18 cellular contexts compared by ENCODE assay signal in genomic region chr12:67748761-67749075, GRCh38.
A peak's percentile ranks its signal among the peaks of the same experiment; 100 is the strongest.
DNase-seq lines count a peak whose midpoint lies in the region; ATAC-seq and TF ChIP-seq lines count a peak whose summit lies in the region.
"Had no signal": no experiment of that assay in that cellular context is flagged by ENCODE, and none has a peak within 500 bp of the region (broad histone marks: within the 10 kb centered on the region; RNA-seq: fewer than 3 reads in every experiment).

No MANE protein-coding gene starts in this region.

- 67% methylated on average over 1 of the region's 1 CpG for WGBS in mammary epithelial cell (ENCODE audit: low coverage, missing lambda C conversion rate)
- WGBS in liver, result 27% methylated on average over 1 of the region's 1 CpG

- no peak for TF ChIP-seq RAD21 in liver (IDR thresholded peaks at IDR 0.05)

- no peak for ATAC-seq in GM21390 (IDR thresholded peaks at IDR 0.05; ENCODE audit: unreplicated experiment)

- H3K4me3 ChIP-seq in mammary epithelial cell (replicated peaks in 1 of 3; ENCODE audit: insufficient read depth in 1 of 3, low read depth in 2 of 3, low read length in 3 of 3) (no peak overlapping the region), liver (ENCODE audit: low read depth in 1 of 3, low read length in 3 of 3) (no peak overlapping the region)
- H3K4me3 ChIP-seq: heart left ventricle had no signal

- CTCF ChIA-PET in mammary epithelial cell (lab: Charles Lee; ENCODE audit: low non-redundant PET), result no interaction called here

- H2AFZ ChIP-seq in mammary epithelial cell (ENCODE audit: low read depth, low read length), result no peak overlapping the region
- H2AFZ ChIP-seq: parathyroid adenoma had no signal

- BruUV-seq in mammary epithelial cell (replicated peaks; lab: Mats Ljungman, UMichigan), result no TSS peak

- H3K27ac ChIP-seq in 22Rv1 (peak overlapping the region; percentile 88), mammary epithelial cell (ENCODE audit: insufficient read depth, low read depth, low read length) (peak overlapping the region; percentile 8), liver (ENCODE audit: low read depth in 1 of 2, low read length in 2 of 2) (peak overlapping the region in 1 of 2 donors; percentile 25)
- H3K27ac ChIP-seq: parathyroid adenoma had no signal

- no peak overlapping the region for H3K9ac ChIP-seq in mammary epithelial cell (ENCODE audit: insufficient read depth, low read length)
- H3K9ac ChIP-seq in liver (ENCODE audit: low read depth in 1 of 2, low read length in 2 of 2), result no peak overlapping the region
- H3K9ac ChIP-seq: parathyroid adenoma had no signal

- H3K27me3 ChIP-seq in mammary epithelial cell (ENCODE audit: insufficient read depth, low read length), result no peaks in the 10 kb centered on the region
- no peaks in the 10 kb centered on the region for H3K27me3 ChIP-seq in liver (ENCODE audit: control insufficient read depth in 4 of 4, insufficient read depth in 4 of 4, low read length in 3 of 4)
- H3K27me3 ChIP-seq: heart left ventricle had no signal

- H3K4me2 ChIP-seq in mammary epithelial cell (ENCODE audit: insufficient read depth, low read depth, low read length), result peak overlapping the region; percentile 41

- peak; percentile 46 for DNase-seq in HuH-7 (ENCODE audit: low spot score)
- peak; percentile 68 for DNase-seq in mammary epithelial cell
- DNase-seq in HUDEP-2 (lab: John Stamatoyannopoulos, UW; ENCODE audit: unreplicated experiment in 76 of 76), result no peak
- no peak for DNase-seq in NCI-H146 (lab: John Stamatoyannopoulos, UW)
- no peak for DNase-seq in COR-L47 (lab: John Stamatoyannopoulos, UW)
- DNase-seq: activated CD4-positive, CD25-positive, alpha-beta regulatory T cell treated with anti-CD3 and anti-CD28 coated beads, Interleukin-2, amount 50 U/mL, for 72 hours; activated gamma-delta T cell; amygdala; CD4-positive, alpha-beta memory T cell; heart left ventricle; NCI-H1694 treated with DMSO at 0.1 percent for 48 hours; NCI-H446 treated with DMSO at 0.1 percent for 48 hours; stimulated activated CD4-positive, alpha-beta T cell treated with anti-CD3 and anti-CD28 coated beads, Interleukin-12 subunit alpha, Interleukin-12 subunit beta, amount 100 ng/mL, for 4 hours; T-helper 9 cell had no signal

- H3K9me3 ChIP-seq in mammary epithelial cell (replicated peaks; ENCODE audit: insufficient read depth, low read length) (no peaks in the 10 kb centered on the region), liver (ENCODE audit: control insufficient read depth in 4 of 4, low read length in 3 of 4) (no peaks in the 10 kb centered on the region)
- H3K9me3 ChIP-seq: heart left ventricle had no signal

- H3K79me2 ChIP-seq in mammary epithelial cell (ENCODE audit: insufficient read depth, low read length), result no peaks in the 10 kb centered on the region
- H3K79me2 ChIP-seq: parathyroid adenoma had no signal

- in situ Hi-C loops in mammary epithelial cell (cut with MboI; ENCODE audit: low sequenced_read_pairs in 2 of 2), result no loop called here

- intact Hi-C loops in mammary epithelial cell (cut with micrococcal nuclease), result no loop called here

- H4K20me1 ChIP-seq in mammary epithelial cell (ENCODE audit: insufficient read depth, low read length), result no peaks in the 10 kb centered on the region

- TF ChIP-seq CTCF in 22Rv1 (IDR thresholded peaks at IDR 0.05), result no peak
- TF ChIP-seq CTCF in mammary epithelial cell (conservative IDR thresholded peaks at IDR 0.05 in 1 of 2, IDR thresholded peaks at IDR 0.05 in 1 of 2; ENCODE audit: extremely low read depth in 1 of 2, insufficient read depth in 1 of 2, low read depth in 1 of 2, low read length in 2 of 2), result no peak
- TF ChIP-seq CTCF in liver (IDR thresholded peaks at IDR 0.05; ENCODE audit: low read depth, low read length, missing input control), result no peak

- H3K36me3 ChIP-seq in mammary epithelial cell (ENCODE audit: insufficient read depth, low read length), result no peaks in the 10 kb centered on the region
- no peaks in the 10 kb centered on the region for H3K36me3 ChIP-seq in liver (ENCODE audit: control insufficient read depth in 4 of 4, insufficient read depth in 3 of 4, low read depth in 1 of 4, low read length in 3 of 4)
- H3K36me3 ChIP-seq: heart left ventricle had no signal

- H3K4me1 ChIP-seq in mammary epithelial cell (ENCODE audit: insufficient read depth, low read length) (peaks cover 18% of the 10 kb centered on the region), liver (ENCODE audit: control insufficient read depth in 4 of 4, insufficient read depth in 4 of 4, low read length in 3 of 4) (peaks cover 0 to 17% (median 9%) of the 10 kb centered on the region in 4 donors)
- H3K4me1 ChIP-seq: parathyroid adenoma had no signal

- dilution Hi-C loops in mammary epithelial cell (cut with HindIII; ENCODE audit: low sequenced_read_pairs), result no loop called here

TF ChIP-seq in liver, 16 proteins besides CTCF, POLR2A, EP300 and RAD21:
- TF ChIP-seq HNF4A (conservative IDR thresholded peaks at IDR 0.05) (peak in 1 of 2 donors; percentile 1), HNF4G (IDR thresholded peaks at IDR 0.05) (peak; percentile 24), TAF1 (conservative IDR thresholded peaks at IDR 0.05) (no peak)

Comparison
In these comparisons a context has a peak if more than half of its experiments do, and no peak if none do; other contexts are left out.
1. DNase-seq: peak in HuH-7 (single experiment) and mammary epithelial cell (single experiment); none in HUDEP-2 (0 of 76), NCI-H146 (single experiment) and COR-L47 (single experiment).